1 cellular context compared by ENCODE assay signal in genomic region chr2:24110660-24111303, GRCh38.
TF ChIP-seq lines count a peak whose summit lies in the region.

No MANE protein-coding gene starts in this region.

TF ChIP-seq in H1, 55 proteins besides CTCF, POLR2A, EP300 and RAD21:
- TF ChIP-seq SP4 (IDR thresholded peaks at IDR 0.05; ENCODE audit: low read length) (no peak), EZH2 (IDR thresholded peaks at IDR 0.05; ENCODE audit: low read depth, low read length, severe bottlenecking) (no peak), NANOG (IDR thresholded peaks at IDR 0.05; ENCODE audit: insufficient read depth, low read depth, low read length, poor library complexity, severe bottlenecking) (no peak), ATF3 (IDR thresholded peaks at IDR 0.05; ENCODE audit: insufficient read depth, low read depth, low read length) (no peak), GTF2F1 (IDR thresholded peaks at IDR 0.05; ENCODE audit: borderline replicate concordance, low read depth, low read length) (no peak), RNF2 (IDR thresholded peaks at IDR 0.05; ENCODE audit: borderline replicate concordance, low read depth, low read length, missing control alignments, poor library complexity, severe bottlenecking) (no peak), TAF7 (optimal IDR thresholded peaks at IDR 0.05; ENCODE audit: borderline replicate concordance, low read depth, low read length) (no peak), POU5F1 (IDR thresholded peaks at IDR 0.05; ENCODE audit: low read depth, low read length) (no peak), NRF1 (IDR thresholded peaks at IDR 0.05; ENCODE audit: low read depth, low read length) (no peak), JUN (IDR thresholded peaks at IDR 0.05; ENCODE audit: low read depth, low read length) (no peak), MAX (IDR thresholded peaks at IDR 0.05) (no peak), USF2 (IDR thresholded peaks at IDR 0.05; ENCODE audit: low read length) (no peak), SP1 (IDR thresholded peaks at IDR 0.05; ENCODE audit: low read depth, low read length) (no peak), TCF12 (IDR thresholded peaks at IDR 0.05; ENCODE audit: low read depth, low read length) (no peak), CTBP2 (IDR thresholded peaks at IDR 0.05; ENCODE audit: borderline replicate concordance, insufficient read depth, insufficient read length, low read length) (no peak), KDM5A (IDR thresholded peaks at IDR 0.05; ENCODE audit: low read length) (no peak)
